1 cellular context compared by ENCODE assay signal in the genomic region with DNA sequence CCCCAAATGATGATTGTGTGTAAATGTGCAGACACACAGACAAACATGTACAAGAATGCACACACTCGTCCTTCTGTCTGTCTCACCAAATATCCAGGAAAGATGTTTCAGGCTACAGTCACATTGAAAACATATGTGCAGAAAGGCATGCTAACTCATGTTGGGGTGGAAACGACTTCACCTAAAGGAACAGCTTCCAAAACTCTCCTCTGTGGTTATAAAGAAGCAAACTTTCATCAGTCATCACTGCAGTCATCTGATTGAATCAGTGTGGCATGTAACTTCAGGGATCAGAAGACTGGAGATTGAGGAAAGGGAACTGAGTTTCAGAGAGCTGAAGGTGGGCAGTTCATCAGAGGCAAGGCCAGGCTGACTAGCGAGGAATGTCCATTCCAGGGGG.
TF ChIP-seq lines count a peak whose summit lies in the region.

No MANE protein-coding gene starts in this region.

TF ChIP-seq in IMR-90, 13 proteins besides CTCF, POLR2A, EP300 and RAD21 (continued from another document):
- TF ChIP-seq, protein P1, sequence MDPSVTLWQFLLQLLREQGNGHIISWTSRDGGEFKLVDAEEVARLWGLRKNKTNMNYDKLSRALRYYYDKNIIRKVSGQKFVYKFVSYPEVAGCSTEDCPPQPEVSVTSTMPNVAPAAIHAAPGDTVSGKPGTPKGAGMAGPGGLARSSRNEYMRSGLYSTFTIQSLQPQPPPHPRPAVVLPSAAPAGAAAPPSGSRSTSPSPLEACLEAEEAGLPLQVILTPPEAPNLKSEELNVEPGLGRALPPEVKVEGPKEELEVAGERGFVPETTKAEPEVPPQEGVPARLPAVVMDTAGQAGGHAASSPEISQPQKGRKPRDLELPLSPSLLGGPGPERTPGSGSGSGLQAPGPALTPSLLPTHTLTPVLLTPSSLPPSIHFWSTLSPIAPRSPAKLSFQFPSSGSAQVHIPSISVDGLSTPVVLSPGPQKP (IDR thresholded peaks at IDR 0.05; ENCODE audit: borderline replicate concordance, low read depth, low read length), result no peak
- TF ChIP-seq MAFK (IDR thresholded peaks at IDR 0.05; ENCODE audit: low read depth, low read length) (no peak), NFE2L2 (IDR thresholded peaks at IDR 0.05; ENCODE audit: low read depth, low read length) (no peak), SMC3 (IDR thresholded peaks at IDR 0.05; ENCODE audit: low read depth, low read length) (no peak), MAZ (IDR thresholded peaks at IDR 0.05; ENCODE audit: borderline replicate concordance, low read depth, low read length) (no peak), RFX5 (IDR thresholded peaks at IDR 0.05; ENCODE audit: low read depth, low read length) (no peak)
